ENCODE assay signal across 28 cellular contexts in genomic region chr12:47862881-47863280, GRCh38. TPM values are rescaled to one million over a fixed set of nuclear protein-coding genes. Genes with fewer than 3 reads are reported as not detected.
A peak's percentile ranks its signal among the peaks of the same experiment; 100 is the strongest.
DNase-seq lines count a peak whose midpoint lies in the region; ATAC-seq and TF ChIP-seq lines count a peak whose summit lies in the region.
"Had no signal": no experiment of that assay in that cellular context is flagged by ENCODE, and none has a peak within 500 bp of the region (broad histone marks: within the 10 kb centered on the region; RNA-seq: fewer than 3 reads in every experiment).

No MANE protein-coding gene starts in this region.

- no peaks in the 10 kb centered on the region for H3K27me3 Mint-ChIP-seq in activated T-cell treated with anti-CD3 and anti-CD28 coated beads, Interleukin-2, amount 50 U/mL, for 72 hours (ENCODE audit: low read depth)
- H3K27me3 Mint-ChIP-seq in stimulated activated naive B cell treated with anti-CD40 and anti-IgM and Interleukin-4, amounts not matched to agents 10 μg/mL and 1 μg/mL and 100 μg/mL, for 72 hours = no peaks in the 10 kb centered on the region
- H3K27me3 Mint-ChIP-seq: activated CD4-positive, alpha-beta T cell treated with anti-CD3 and anti-CD28 coated beads, Interleukin-2, amount 10 ng/mL, durations not matched to agents 7 days and 5 days; B cell; naive thymus-derived CD4-positive, alpha-beta T cell had no signal

- peaks cover 34% of the 10 kb centered on the region for H3K36me3 ChIP-seq in RWPE2 (ENCODE audit: low read depth)
- H3K36me3 ChIP-seq in esophagus squamous epithelium = peaks cover 0 to 20% (median 10%) of the 10 kb centered on the region in 3 donors
- H3K36me3 ChIP-seq: adrenal gland, gastroesophageal sphincter, SJCRH30, thoracic aorta had no signal

- TF ChIP-seq CTCF in RWPE2 (IDR thresholded peaks at IDR 0.05; ENCODE audit: poor library complexity, severe bottlenecking) = no peak
- TF ChIP-seq CTCF in esophagus squamous epithelium (IDR thresholded peaks at IDR 0.05) = no peak

- WGBS in esophagus squamous epithelium, 2 donors = 87 to 90% methylated on average over 3 to 6 of the region's 7 CpGs

- H3K36me3 Mint-ChIP-seq in activated T-cell treated with anti-CD3 and anti-CD28 coated beads, Interleukin-2, amount 50 U/mL, for 72 hours (ENCODE audit: insufficient read depth in 2 of 2) = peaks cover 32 to 57% of the 10 kb centered on the region in 2 donors
- peaks cover 63 to 83% of the 10 kb centered on the region in 2 donors for H3K36me3 Mint-ChIP-seq in stimulated activated naive B cell treated with anti-CD40 and anti-IgM and Interleukin-4, amounts not matched to agents 10 μg/mL and 1 μg/mL and 100 μg/mL, for 72 hours

- H3K9me3 ChIP-seq in RWPE2 (ENCODE audit: severe bottlenecking) (no peaks in the 10 kb centered on the region), esophagus squamous epithelium (no peaks in the 10 kb centered on the region)
- H3K9me3 ChIP-seq: adrenal gland, body of pancreas, gastroesophageal sphincter, psoas muscle, SJCRH30, thoracic aorta had no signal

- H3K4me1 ChIP-seq in RWPE2 (ENCODE audit: insufficient read depth, poor library complexity, severe bottlenecking) (peaks cover 52% of the 10 kb centered on the region), esophagus squamous epithelium (peaks cover 23 to 71% (median 24%) of the 10 kb centered on the region in 3 donors)
- H3K4me1 ChIP-seq: body of pancreas, gastroesophageal sphincter, psoas muscle had no signal

- peak overlapping the region; percentile 55 for H3K27ac Mint-ChIP-seq in activated T-cell treated with anti-CD3 and anti-CD28 coated beads, Interleukin-2, amount 50 U/mL, for 72 hours
- peak overlapping the region; percentile 84 for H3K27ac Mint-ChIP-seq in stimulated activated naive B cell treated with anti-CD40 and anti-IgM and Interleukin-4, amounts not matched to agents 10 μg/mL and 1 μg/mL and 100 μg/mL, for 72 hours
- H3K27ac Mint-ChIP-seq: activated CD4-positive, alpha-beta T cell treated with anti-CD3 and anti-CD28 coated beads, Interleukin-2, amount 10 ng/mL, durations not matched to agents 7 days and 5 days; B cell had no signal

- H3K27me3 ChIP-seq in RWPE2 (ENCODE audit: insufficient read depth, poor library complexity, severe bottlenecking) (no peaks in the 10 kb centered on the region), esophagus squamous epithelium (no peaks in the 10 kb centered on the region)
- H3K27me3 ChIP-seq: adrenal gland, body of pancreas, gastroesophageal sphincter had no signal

- H3K27ac ChIP-seq in RWPE2 (ENCODE audit: poor library complexity, severe bottlenecking) (peak overlapping the region; percentile 60), esophagus squamous epithelium (peak overlapping the region; percentile 39 to 85 (median 82))
- H3K27ac ChIP-seq: body of pancreas, dorsolateral prefrontal cortex, gastroesophageal sphincter, psoas muscle, SJCRH30, thoracic aorta, VCaP had no signal

- H3K9me3 Mint-ChIP-seq in activated T-cell treated with anti-CD3 and anti-CD28 coated beads, Interleukin-2, amount 50 U/mL, for 72 hours = no peaks in the 10 kb centered on the region
- no peaks in the 10 kb centered on the region for H3K9me3 Mint-ChIP-seq in stimulated activated naive B cell treated with anti-CD40 and anti-IgM and Interleukin-4, amounts not matched to agents 10 μg/mL and 1 μg/mL and 100 μg/mL, for 72 hours
- H3K9me3 Mint-ChIP-seq: activated CD4-positive, alpha-beta T cell treated with anti-CD3 and anti-CD28 coated beads, Interleukin-2, amount 10 ng/mL, durations not matched to agents 7 days and 5 days; naive thymus-derived CD4-positive, alpha-beta T cell had no signal

- ATAC-seq in activated T-cell treated with anti-CD3 and anti-CD28 coated beads, Interleukin-2, amount 50 U/mL, for 72 hours (replicated peaks in 1 of 2) = no peak
- ATAC-seq in RWPE2 (ENCODE audit: low read depth) (no peak), GM18861 (IDR thresholded peaks at IDR 0.05; ENCODE audit: unreplicated experiment) (no peak)
- no peak for ATAC-seq in stimulated activated naive B cell treated with anti-CD40 and anti-IgM and Interleukin-4, amounts not matched to agents 10 μg/mL and 1 μg/mL and 100 μg/mL, for 72 hours (replicated peaks)
- ATAC-seq: body of pancreas; gastroesophageal sphincter; naive thymus-derived CD4-positive, alpha-beta T cell; psoas muscle had no signal

- TF ChIP-seq POLR2A in esophagus squamous epithelium (IDR thresholded peaks at IDR 0.05) = no peak

- intact Hi-C loops in esophagus squamous epithelium (cut with DNase I) = loop anchor here (10.0 kb wide), 1 partner anchor 92 kb away; no protein-coding TSS in a partner anchor

- no peak overlapping the region for H3K4me3 ChIP-seq in RWPE2 (ENCODE audit: severe bottlenecking)
- no peak overlapping the region for H3K4me3 ChIP-seq in esophagus squamous epithelium
- H3K4me3 ChIP-seq: adrenal gland, body of pancreas, dorsolateral prefrontal cortex, gastroesophageal sphincter, psoas muscle, SJCRH30, thoracic aorta had no signal

- no peak for DNase-seq in activated T-cell treated with anti-CD3 and anti-CD28 coated beads, Interleukin-2, amount 50 U/mL, for 72 hours
- no peak for DNase-seq in activated T-cell treated with anti-CD3 and anti-CD28 coated beads, Interleukin-2, amount 50 U/mL, for 48 hours
- DNase-seq in RWPE2 (ENCODE audit: low spot score) (no peak), esophagus squamous epithelium (lab: John Stamatoyannopoulos, UW) (no peak), NCI-H526 (lab: John Stamatoyannopoulos, UW) (no peak)
- DNase-seq in stimulated activated naive B cell treated with anti-CD40 and anti-IgM and Interleukin-4, amounts not matched to agents 10 μg/mL and 1 μg/mL and 100 μg/mL, for 72 hours = no peak
- DNase-seq: ACHN; activated CD4-positive, alpha-beta T cell treated with anti-CD3 and anti-CD28 coated beads, Interleukin-2, amount 10 ng/mL, durations not matched to agents 7 days and 5 days; activated gamma-delta T cell; body of pancreas; dorsolateral prefrontal cortex; kidney glomerular epithelial cell; naive thymus-derived CD4-positive, alpha-beta T cell; NCI-H1092; NCI-H1694 treated with DMSO at 0.1 percent for 48 hours; nucleus accumbens; psoas muscle; SJCRH30; stimulated activated CD4-positive, alpha-beta T cell treated with anti-CD3 and anti-CD28 coated beads, Interleukin-15, amount 100 ng/mL, for 24 hours; stimulated activated naive CD4-positive, alpha-beta T cell; SW 1271; T1000 had no signal

- no peak overlapping the region for H3K4me3 Mint-ChIP-seq in activated T-cell treated with anti-CD3 and anti-CD28 coated beads, Interleukin-2, amount 50 U/mL, for 72 hours
- H3K4me3 Mint-ChIP-seq in stimulated activated naive B cell treated with anti-CD40 and anti-IgM and Interleukin-4, amounts not matched to agents 10 μg/mL and 1 μg/mL and 100 μg/mL, for 72 hours = no peak overlapping the region
- H3K4me3 Mint-ChIP-seq: activated CD4-positive, alpha-beta T cell treated with anti-CD3 and anti-CD28 coated beads, Interleukin-2, amount 10 ng/mL, durations not matched to agents 7 days and 5 days; B cell; naive thymus-derived CD4-positive, alpha-beta T cell had no signal

- H3K4me1 Mint-ChIP-seq in activated T-cell treated with anti-CD3 and anti-CD28 coated beads, Interleukin-2, amount 50 U/mL, for 72 hours (ENCODE audit: low read depth) = peaks cover 95% of the 10 kb centered on the region
- peaks cover 55 to 97% of the 10 kb centered on the region in 2 donors for H3K4me1 Mint-ChIP-seq in stimulated activated naive B cell treated with anti-CD40 and anti-IgM and Interleukin-4, amounts not matched to agents 10 μg/mL and 1 μg/mL and 100 μg/mL, for 72 hours

RNA-seq across cellular contexts. Expression of gene VDR, which starts 41.9 kb away (rescaled TPM):
- 100 to 1,000 TPM; 217 to 224 TPM for total RNA-seq in activated T-cell treated with anti-CD3 and anti-CD28 coated beads, Interleukin-2, amount 50 U/mL, for 72 hours
- total RNA-seq in esophagus squamous epithelium = 10 to 100 TPM; 16.6 to 25.0 (median 21.3) TPM

RNA-seq across cellular contexts. Expression of gene HDAC7, which starts 43.2 kb away (rescaled TPM):
- total RNA-seq in activated T-cell treated with anti-CD3 and anti-CD28 coated beads, Interleukin-2, amount 50 U/mL, for 72 hours = 100 to 1,000 TPM; 288 to 350 TPM
- 10 to 100 TPM; 19.8 to 37.2 (median 24.0) TPM for total RNA-seq in esophagus squamous epithelium

Comparison
In these comparisons a context has a peak if more than half of its experiments do, and no peak if none do; other contexts are left out.
1. RNA of gene VDR, which starts 41.9 kb away (total RNA-seq): 217 to 224 TPM in activated T-cell treated with anti-CD3 and anti-CD28 coated beads, Interleukin-2, amount 50 U/mL, for 72 hours; 16.6 to 25.0 TPM in esophagus squamous epithelium; every median in the first group is over 4 times any median in the second.
2. RNA of gene HDAC7, which starts 43.2 kb away (total RNA-seq): 288 to 350 TPM in activated T-cell treated with anti-CD3 and anti-CD28 coated beads, Interleukin-2, amount 50 U/mL, for 72 hours; 19.8 to 37.2 TPM in esophagus squamous epithelium; every median in the first group is over 4 times any median in the second.